In the genomic region with DNA sequence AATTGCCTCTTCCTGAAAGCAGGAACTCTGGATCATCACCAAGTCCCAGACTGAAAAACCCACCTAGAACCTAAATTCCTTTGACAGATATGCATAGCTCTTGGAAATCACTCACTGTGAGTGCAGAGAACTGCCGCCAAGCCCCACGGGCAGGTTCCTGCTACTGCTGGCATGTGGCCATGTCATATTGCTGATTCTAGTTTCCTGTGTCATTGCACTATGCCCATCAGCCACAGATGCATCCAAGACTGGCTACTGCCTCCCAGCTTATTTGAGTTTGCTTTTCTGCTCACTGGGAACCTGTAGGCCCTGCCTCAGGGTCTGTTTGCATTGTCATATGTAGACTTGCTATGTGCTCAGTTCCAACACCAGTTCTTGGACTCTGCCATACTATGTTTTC, we compare ENCODE assay signal across 23 cellular contexts.
"Had no signal": no experiment of that assay in that cellular context is flagged by ENCODE, and none has a peak within 500 bp of the region (broad histone marks: within the 10 kb centered on the region; RNA-seq: fewer than 3 reads in every experiment).

No MANE protein-coding gene starts in this region.

- H3K4me3 ChIP-seq: cardiac muscle cell had no signal

- DNase-seq: activated B cell treated with CpG ODN at 0.5 μM for 24 hours; activated CD4-positive, alpha-beta T cell treated with anti-CD3 and anti-CD28 coated beads for 1 hour; activated CD4-positive, alpha-beta T cell treated with anti-CD3 and anti-CD28 coated beads, Interleukin-2, amount 10 ng/mL, durations not matched to agents 24 days and 14 days; activated CD4-positive, alpha-beta T cell treated with anti-CD3 and anti-CD28 coated beads, Interleukin-2, amount 50 U/mL, for 48 hours; activated CD8-positive, alpha-beta memory T cell treated with anti-CD3 and anti-CD28 coated beads, Interleukin-2, amount 10 ng/mL, durations not matched to agents 7 days and 5 days; activated effector memory CD4-positive, alpha-beta T cell treated with anti-CD3 and anti-CD28 coated beads, Interleukin-2, amount 50 U/mL, for 16 hours; activated naive CD4-positive, alpha-beta T cell treated with Interleukin-2 at 50 U/mL for 16 hours; activated naive CD8-positive, alpha-beta T cell treated with anti-CD3 and anti-CD28 coated beads, Interleukin-2, amount 50 U/mL, for 24 hours; activated T-cell treated with anti-CD3 and anti-CD28 coated beads, Interleukin-2, amount 50 U/mL, for 24 hours; amniotic stem cell; cerebellar nuclear complex; NCI-H1105 treated with DMSO at 0.1 percent for 48 hours; NCI-H146; NCI-H187 treated with DMSO at 0.1 percent for 48 hours; NCI-H2107; NCI-H524; NCI-H82; PC-3; SHP77 treated with DMSO at 0.1 percent for 48 hours had no signal

- H3K27me3 ChIP-seq: cardiac muscle cell had no signal

- H3K36me3 ChIP-seq: cardiac muscle cell had no signal

- FAIRE-seq: astrocyte, colon, RCC 7860 had no signal
